18 cellular contexts compared by ENCODE assay signal in the genomic region with DNA sequence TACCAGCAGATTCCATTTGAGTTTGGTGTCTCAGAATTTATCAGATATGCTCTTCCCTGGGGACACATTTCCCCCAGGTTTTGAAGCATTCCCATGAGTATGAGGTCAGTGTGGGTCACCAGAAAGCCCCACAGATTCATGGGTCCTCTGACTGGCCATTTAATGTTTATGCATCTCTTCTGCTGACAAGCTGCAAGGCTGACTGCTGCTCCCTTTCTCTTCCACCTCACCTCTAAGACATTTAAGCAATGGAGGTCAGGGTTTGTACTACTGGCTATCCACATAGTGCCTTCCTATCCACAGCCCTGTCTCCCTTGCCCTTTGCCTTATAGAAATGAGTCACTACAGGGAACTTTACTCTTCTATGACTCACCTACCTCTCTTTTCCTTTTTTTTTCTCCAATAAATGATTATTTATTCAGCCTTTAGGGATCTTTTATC.
DNase-seq lines count a peak whose midpoint lies in the region; ATAC-seq, FAIRE-seq and TF ChIP-seq lines count a peak whose summit lies in the region.
"Had no signal": no experiment of that assay in that cellular context is flagged by ENCODE, and none has a peak within 500 bp of the region (broad histone marks: within the 10 kb centered on the region; RNA-seq: fewer than 3 reads in every experiment).

No MANE protein-coding gene starts in this region.

- no peaks in the 10 kb centered on the region for H3K4me1 ChIP-seq in small intestine (ENCODE audit: control insufficient read depth in 2 of 2, insufficient read depth in 1 of 2, low read depth in 1 of 2, low read length in 1 of 2)
- H3K4me1 ChIP-seq: pancreas had no signal

- H3K4me3 ChIP-seq in fibroblast of mammary gland (ENCODE audit: control insufficient read depth, low read depth, low read length) (no peak overlapping the region), small intestine (ENCODE audit: low read depth in 1 of 2, low read length in 2 of 2) (no peak overlapping the region)
- H3K4me3 ChIP-seq: lung, pancreas had no signal

- H3K9me3 ChIP-seq in small intestine (ENCODE audit: control insufficient read depth, low read depth), result no peaks in the 10 kb centered on the region
- H3K9me3 ChIP-seq: pancreas had no signal

- DNase-seq in GM04504 (ENCODE audit: low read depth) (peak; percentile 84), RPMI7951 (ENCODE audit: low read depth) (peak; percentile 92), fibroblast of mammary gland (ENCODE audit: low read depth) (peak; percentile 98), small intestine (peak; percentile 87), ecto neural progenitor cell (ENCODE audit: low spot score) (no peak), NCI-H524 (lab: John Stamatoyannopoulos, UW) (no peak)
- DNase-seq in activated CD8-positive, alpha-beta memory T cell treated with anti-CD3 and anti-CD28 coated beads for 24 hours, result no peak
- DNase-seq: central memory CD4-positive, alpha-beta T cell; DND-41; glutamatergic neuron; NCI-H510A; pancreas; stimulated activated CD4-positive, alpha-beta T cell treated with anti-CD3 and anti-CD28 coated beads, Interleukin-2, amount 100 ng/mL, for 24 hours; stimulated activated naive CD8-positive, alpha-beta T cell treated with anti-CD3 and anti-CD28 coated beads, Interleukin-15, Interleukin-2, amounts not matched to agents 100 U/mL and 50 U/mL, for 24 hours had no signal

- TF ChIP-seq CTCF in fibroblast of mammary gland (conservative IDR thresholded peaks at IDR 0.05; ENCODE audit: control insufficient read depth, insufficient read depth, low read depth, low read length), result no peak

- no peak for FAIRE-seq in small intestine (lab: Jason Lieb, UNC)
- FAIRE-seq: pancreas had no signal

- ATAC-seq in HG02938 (IDR thresholded peaks at IDR 0.05; ENCODE audit: unreplicated experiment), result no peak
- ATAC-seq: activated CD4-positive, CD25-positive, alpha-beta regulatory T cell treated with anti-CD3 and anti-CD28 coated beads, Interleukin-2, amount 50 U/mL, for 24 hours; activated T-helper 17 cell treated with anti-CD3 and anti-CD28 coated beads, Interleukin-2, amount 50 U/mL, for 72 hours; pancreas; stimulated activated naive CD8-positive, alpha-beta T cell treated with anti-CD3 and anti-CD28 coated beads, Interleukin-15, Interleukin-2, amounts not matched to agents 100 U/mL and 50 U/mL, for 24 hours had no signal

- no peaks in the 10 kb centered on the region for H3K36me3 ChIP-seq in small intestine (ENCODE audit: control insufficient read depth in 2 of 2, insufficient read depth in 2 of 2, low read length in 2 of 2)
- H3K36me3 ChIP-seq: pancreas had no signal

- peak overlapping the region in 1 of 2 donors; percentile 40 for H3K27ac ChIP-seq in small intestine (ENCODE audit: low read depth in 1 of 2, low read length in 1 of 2)
- H3K27ac ChIP-seq: pancreas had no signal

- no peaks in the 10 kb centered on the region for H3K27me3 ChIP-seq in small intestine (ENCODE audit: control insufficient read depth in 2 of 2, insufficient read depth in 2 of 2, low read length in 2 of 2)
- H3K27me3 ChIP-seq: pancreas had no signal

Comparison
In these comparisons a context has a peak if more than half of its experiments do, and no peak if none do; other contexts are left out.
1. DNase-seq: peak in GM04504 (single experiment), RPMI7951 (single experiment), fibroblast of mammary gland (single experiment) and small intestine (single experiment); none in ecto neural progenitor cell (single experiment), NCI-H524 (0 of 2) and activated CD8-positive, alpha-beta memory T cell treated with anti-CD3 and anti-CD28 coated beads for 24 hours (single experiment).